Comparison of ENCODE assay signal across 1 cellular context in the genomic region with DNA sequence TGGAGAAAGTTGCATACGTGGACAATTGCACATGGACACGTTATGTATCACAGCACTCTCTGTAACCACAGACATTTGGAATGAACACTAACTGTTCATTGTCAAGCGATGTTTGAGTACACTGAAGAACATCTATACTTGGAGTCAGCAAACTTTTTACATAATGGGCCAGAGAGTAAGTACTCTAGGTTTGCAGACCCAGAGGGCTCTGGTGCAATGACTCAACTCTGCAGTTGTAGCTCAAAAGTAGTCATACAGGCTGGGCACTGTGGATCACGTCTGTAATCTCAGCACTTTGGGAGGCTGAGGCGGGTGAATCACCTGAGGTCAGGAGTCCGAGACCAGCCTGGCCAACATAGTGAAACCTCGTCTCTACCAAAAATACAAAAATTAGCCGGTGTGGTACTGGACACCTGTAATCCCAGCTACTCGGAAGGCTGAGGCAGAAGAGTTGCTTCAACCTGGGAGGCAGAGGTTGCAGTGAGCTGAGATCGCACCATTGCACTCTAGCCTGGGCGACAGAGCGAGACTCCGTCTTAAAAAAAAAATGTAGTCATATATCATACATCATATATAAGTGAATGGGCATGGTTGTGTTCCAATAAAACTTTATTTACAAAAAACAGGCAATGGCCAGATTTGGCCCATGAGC.
TF ChIP-seq lines count a peak whose summit lies in the region.

No MANE protein-coding gene starts in this region.

TF ChIP-seq in HepG2, 621 proteins besides CTCF, POLR2A, EP300 and RAD21 (continued from another document):
- 0 out of 2 replicates have a peak, but pooled peaks have one; percentile 30 for TF ChIP-seq ZBTB38 (CRISPR knock-in tag; IDR thresholded peaks at IDR 0.05)
- peak; percentile 52; the same call in 1 of the 2 replicates for TF ChIP-seq PPARG (CRISPR knock-in tag; conservative IDR thresholded peaks at IDR 0.05)
- TF ChIP-seq ZNF292 (CRISPR knock-in tag; IDR thresholded peaks at IDR 0.05; ENCODE audit: borderline replicate concordance, low read depth), result peak; percentile 59; the same call in 1 of the 2 replicates
- peak; percentile 37 for TF ChIP-seq POGZ (CRISPR knock-in tag; IDR thresholded peaks at IDR 0.05)
